12 cellular contexts compared by ENCODE assay signal in the genomic region with DNA sequence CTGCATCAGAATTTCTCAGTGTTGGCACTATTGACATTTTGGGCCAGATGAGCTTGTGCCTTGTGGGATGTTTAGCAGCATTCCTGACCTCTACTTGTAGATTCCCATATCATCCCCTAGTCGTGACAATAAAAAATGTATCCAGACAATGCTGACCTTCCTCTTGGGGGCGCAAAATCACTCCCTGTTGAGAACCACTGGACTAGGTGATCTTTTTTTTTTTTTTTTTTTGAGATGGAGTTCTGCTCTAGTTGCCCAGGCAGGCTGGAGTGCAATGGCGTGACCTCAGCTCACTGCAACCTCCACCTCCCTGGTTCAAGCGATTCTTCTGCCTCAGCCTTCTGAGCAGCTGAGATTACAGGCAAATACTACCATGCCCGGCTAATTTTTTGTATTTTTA. TPM values are rescaled to one million over a fixed set of nuclear protein-coding genes. Genes with fewer than 3 reads are reported as not detected.
DNase-seq lines count a peak whose midpoint lies in the region; ATAC-seq and TF ChIP-seq lines count a peak whose summit lies in the region.
"Had no signal": no experiment of that assay in that cellular context is flagged by ENCODE, and none has a peak within 500 bp of the region (broad histone marks: within the 10 kb centered on the region; RNA-seq: fewer than 3 reads in every experiment).

No MANE protein-coding gene starts in this region.

- H3K36me3 ChIP-seq in mammary epithelial cell (ENCODE audit: insufficient read depth, low read length) (no peaks in the 10 kb centered on the region), subcutaneous abdominal adipose tissue (ENCODE audit: control insufficient read depth in 5 of 5, insufficient read depth in 5 of 5, low read length in 5 of 5) (no peaks in the 10 kb centered on the region)

- no peak overlapping the region for H3K4me3 Mint-ChIP-seq in MCF 10A (ENCODE audit: unreplicated experiment)
- H3K4me3 Mint-ChIP-seq: activated naive CD8-positive, alpha-beta T cell treated with anti-CD3 and anti-CD28 coated beads, Interleukin-2, amount 10 ng/mL, durations not matched to agents 7 days and 5 days had no signal

- dilution Hi-C loops in mammary epithelial cell (cut with HindIII; ENCODE audit: low sequenced_read_pairs): no loop called here

- CTCF ChIA-PET in MCF 10A (lab: Yijun Ruan, JAX): interaction anchor here (1.0 kb wide), 1 partner anchor 31 kb away, joined by 3 read pairs; no protein-coding TSS in a partner anchor
- CTCF ChIA-PET in mammary epithelial cell (lab: Charles Lee; ENCODE audit: low non-redundant PET): no interaction called here

- H3K9me3 ChIP-seq in mammary epithelial cell (replicated peaks; ENCODE audit: insufficient read depth, low read length) (no peaks in the 10 kb centered on the region), subcutaneous abdominal adipose tissue (ENCODE audit: control insufficient read depth in 5 of 5, low read length in 5 of 5) (no peaks in the 10 kb centered on the region)

- H3K27me3 ChIP-seq in mammary epithelial cell (ENCODE audit: insufficient read depth, low read length) (no peaks in the 10 kb centered on the region), subcutaneous abdominal adipose tissue (ENCODE audit: control insufficient read depth in 5 of 5, insufficient read depth in 4 of 5, low read length in 5 of 5) (no peaks in the 10 kb centered on the region)

- H3K27ac ChIP-seq in mammary epithelial cell (ENCODE audit: insufficient read depth, low read depth, low read length) (no peak overlapping the region), caudate nucleus (ENCODE audit: low read depth, low read length) (peak overlapping the region; percentile 37), subcutaneous abdominal adipose tissue (ENCODE audit: low read depth, low read length) (peak overlapping the region; percentile 26)

- no peak for ATAC-seq in GM19023 (IDR thresholded peaks at IDR 0.05; ENCODE audit: unreplicated experiment)

- H3K9ac ChIP-seq in mammary epithelial cell (ENCODE audit: insufficient read depth, low read length) (no peak overlapping the region), subcutaneous abdominal adipose tissue (ENCODE audit: low read length in 5 of 5) (no peak overlapping the region)

- no peak overlapping the region for H3K4me2 ChIP-seq in mammary epithelial cell (ENCODE audit: insufficient read depth, low read depth, low read length)

- H3K27ac Mint-ChIP-seq in MCF 10A (ENCODE audit: low read depth, unreplicated experiment): no peak overlapping the region
- H3K27ac Mint-ChIP-seq: activated naive CD8-positive, alpha-beta T cell treated with anti-CD3 and anti-CD28 coated beads, Interleukin-2, amount 10 ng/mL, durations not matched to agents 7 days and 5 days had no signal

- DNase-seq in MCF 10A (ENCODE audit: unreplicated experiment): peak; percentile 54
- no peak for DNase-seq in mammary epithelial cell
- peak; percentile 23 for DNase-seq in M059J (ENCODE audit: low read depth)
- DNase-seq in caudate nucleus (lab: John Stamatoyannopoulos, UW): no peak
- DNase-seq in cerebellum (ENCODE audit: low spot score): no peak
- DNase-seq in NCI-H1048 (lab: John Stamatoyannopoulos, UW): no peak
- DNase-seq: activated naive CD8-positive, alpha-beta T cell treated with anti-CD3 and anti-CD28 coated beads, Interleukin-2, amount 10 ng/mL, durations not matched to agents 7 days and 5 days; cerebellar nuclear complex; stimulated activated CD4-positive, alpha-beta T cell treated with anti-CD3 and anti-CD28 coated beads, Interleukin-4, amount 100 ng/mL, for 4 hours; stimulated activated naive CD4-positive, alpha-beta T cell had no signal

- WGBS in mammary epithelial cell (ENCODE audit: low coverage, missing lambda C conversion rate): 97% methylated on average over 3 of the region's 5 CpGs

- intact Hi-C loops in MCF 10A (cut with micrococcal nuclease) (no loop called here), mammary epithelial cell (cut with micrococcal nuclease) (no loop called here)

- no peaks in the 10 kb centered on the region for H3K27me3 Mint-ChIP-seq in MCF 10A (ENCODE audit: insufficient read depth, unreplicated experiment)
- H3K27me3 Mint-ChIP-seq: activated naive CD8-positive, alpha-beta T cell treated with anti-CD3 and anti-CD28 coated beads, Interleukin-2, amount 10 ng/mL, durations not matched to agents 7 days and 5 days had no signal

- H2AFZ ChIP-seq in mammary epithelial cell (ENCODE audit: low read depth, low read length): no peak overlapping the region

- H4K20me1 ChIP-seq in mammary epithelial cell (ENCODE audit: insufficient read depth, low read length): no peaks in the 10 kb centered on the region

- H3K4me1 Mint-ChIP-seq in MCF 10A (ENCODE audit: insufficient read depth, unreplicated experiment): peaks cover 24% of the 10 kb centered on the region

- TF ChIP-seq CTCF in MCF 10A (IDR thresholded peaks at IDR 0.05; ENCODE audit: unreplicated experiment) (no peak), mammary epithelial cell (conservative IDR thresholded peaks at IDR 0.05 in 1 of 2, IDR thresholded peaks at IDR 0.05 in 1 of 2; ENCODE audit: extremely low read depth in 1 of 2, insufficient read depth in 1 of 2, low read depth in 1 of 2, low read length in 2 of 2) (no peak)

- in situ Hi-C loops in mammary epithelial cell (cut with MboI; ENCODE audit: low sequenced_read_pairs in 2 of 2): no loop called here

- peaks cover 66% of the 10 kb centered on the region for H3K79me2 ChIP-seq in mammary epithelial cell (ENCODE audit: insufficient read depth, low read length)

- H3K4me3 ChIP-seq in mammary epithelial cell (replicated peaks in 1 of 3; ENCODE audit: insufficient read depth in 1 of 3, low read depth in 2 of 3, low read length in 3 of 3) (no peak overlapping the region), subcutaneous abdominal adipose tissue (ENCODE audit: low read depth in 1 of 5, low read length in 5 of 5) (no peak overlapping the region)

- BruUV-seq in MCF 10A (replicated peaks; lab: Mats Ljungman, UMichigan): no TSS peak
- BruUV-seq in mammary epithelial cell (replicated peaks; lab: Mats Ljungman, UMichigan): no TSS peak

- H3K9me3 Mint-ChIP-seq in MCF 10A (ENCODE audit: unreplicated experiment): no peaks in the 10 kb centered on the region
- H3K9me3 Mint-ChIP-seq: activated naive CD8-positive, alpha-beta T cell treated with anti-CD3 and anti-CD28 coated beads, Interleukin-2, amount 10 ng/mL, durations not matched to agents 7 days and 5 days had no signal

- no peaks in the 10 kb centered on the region for H3K36me3 Mint-ChIP-seq in MCF 10A (ENCODE audit: insufficient read depth, unreplicated experiment)
- H3K36me3 Mint-ChIP-seq: activated naive CD8-positive, alpha-beta T cell treated with anti-CD3 and anti-CD28 coated beads, Interleukin-2, amount 10 ng/mL, durations not matched to agents 7 days and 5 days had no signal

- peaks cover 32% of the 10 kb centered on the region for H3K4me1 ChIP-seq in mammary epithelial cell (ENCODE audit: insufficient read depth, low read length)
- H3K4me1 ChIP-seq in subcutaneous abdominal adipose tissue (ENCODE audit: control insufficient read depth in 5 of 5, insufficient read depth in 5 of 5, low read length in 5 of 5): peaks cover 2 to 38% (median 17%) of the 10 kb centered on the region in 5 donors

- POLR2A ChIA-PET in MCF 10A (lab: Yijun Ruan, JAX): interaction anchor here (0.5 to 1.4 kb wide), 3 partner anchors 22 to 73 kb away, joined by 3 to 5 read pairs (median 4); no protein-coding TSS in a partner anchor

RNA-seq across cellular contexts. Expression of a gene that starts 22.6 kb away (rescaled TPM):
- total RNA-seq in MCF 10A (2022) (20.0 and 36.6 TPM in 2 replicates), mammary epithelial cell (10 to 100 TPM; 32.5 to 72.5 TPM), cerebellum (96.1 TPM)
- polyA plus RNA-seq in mammary epithelial cell: 31.6 TPM
- 107 TPM for polyA minus RNA-seq in mammary epithelial cell
- 15.0 and 32.1 TPM in 2 replicates for total RNA-seq in M059J (2014; rRNA removed; shearing (Covaris generic))

Comparison
In these comparisons a context has a peak if more than half of its experiments do, and no peak if none do; other contexts are left out.
1. DNase-seq: peak in MCF 10A (single experiment) and M059J (single experiment); none in mammary epithelial cell (single experiment), caudate nucleus (0 of 61), cerebellum (single experiment) and NCI-H1048 (single experiment).